In genomic region chr1:65524931-65525296, GRCh38 we compare ENCODE assay signal across 8 cellular contexts.
DNase-seq lines count a peak whose midpoint lies in the region; ATAC-seq and TF ChIP-seq lines count a peak whose summit lies in the region.
"Had no signal": no experiment of that assay in that cellular context is flagged by ENCODE, and none has a peak within 500 bp of the region (broad histone marks: within the 10 kb centered on the region; RNA-seq: fewer than 3 reads in every experiment).

No MANE protein-coding gene starts in this region.

- H3K27ac ChIP-seq in IMR-90 (ENCODE audit: insufficient read depth, low read length), result no peak overlapping the region
- H3K27ac ChIP-seq in spleen, result no peak overlapping the region
- no peak overlapping the region for H3K27ac ChIP-seq in mesendoderm (ENCODE audit: low read depth, low read length)

- DNase-seq in IMR-90 (no peak), astrocyte of the spinal cord (ENCODE audit: low read depth, low spot score) (no peak), kidney epithelial cell (ENCODE audit: low read depth) (no peak), spleen (no peak), mesendoderm (no peak), NCI-H1105 treated with DMSO at 0.1 percent for 48 hours (lab: John Stamatoyannopoulos, UW) (no peak)
- DNase-seq: stimulated activated naive CD4-positive, alpha-beta T cell treated with Interleukin-2 at 50 U/mL for 16 hours had no signal

- H3K23ac ChIP-seq in IMR-90 (ENCODE audit: low read depth, low read length) (no peak overlapping the region), mesendoderm (ENCODE audit: low read length) (no peak overlapping the region)

- CTCF ChIA-PET in IMR-90 (lab: Yijun Ruan, JAX), result interaction anchor here (0.6 kb wide), 1 partner anchor 8 kb away, joined by 3 read pairs; no protein-coding TSS in a partner anchor

- no peak overlapping the region for H3K18ac ChIP-seq in IMR-90 (ENCODE audit: low read depth, low read length)
- no peak overlapping the region for H3K18ac ChIP-seq in mesendoderm (ENCODE audit: low read length)

- no peak overlapping the region for H3K9ac ChIP-seq in IMR-90 (ENCODE audit: low read depth, low read length)
- H3K9ac ChIP-seq in mesendoderm (ENCODE audit: low read length), result no peak overlapping the region

- H3K36me3 ChIP-seq in IMR-90 (ENCODE audit: control insufficient read depth, insufficient read depth, low read length) (no peaks in the 10 kb centered on the region), kidney epithelial cell (ENCODE audit: control insufficient read depth, insufficient read depth, low read length) (no peaks in the 10 kb centered on the region), spleen (no peaks in the 10 kb centered on the region), mesendoderm (ENCODE audit: control insufficient read depth, insufficient read depth, low read length) (no peaks in the 10 kb centered on the region)

- no peak; the same call in 1 of the 2 replicates for ATAC-seq in IMR-90 (ENCODE audit: low read depth)
- no peak for ATAC-seq in GM21717 (IDR thresholded peaks at IDR 0.05; ENCODE audit: unreplicated experiment)

- H2AFZ ChIP-seq in IMR-90 (replicated peaks; ENCODE audit: low read length, poor library complexity), result no peak overlapping the region

- no peak overlapping the region for H2BK20ac ChIP-seq in IMR-90 (ENCODE audit: low read depth, low read length)

- intact Hi-C loops in IMR-90 (cut with micrococcal nuclease), result no loop called here
- intact Hi-C loops in spleen (cut with DNase I; ENCODE audit: low total_unique reads), result no loop called here

- H3K4me2 ChIP-seq in IMR-90 (ENCODE audit: low read depth, low read length), result peak overlapping the region; percentile 82
- H3K4me2 ChIP-seq in mesendoderm (ENCODE audit: low read length), result no peak overlapping the region

- no peak overlapping the region for H3K14ac ChIP-seq in IMR-90 (replicated peaks; ENCODE audit: low read depth, low read length)

- H2BK120ac ChIP-seq in IMR-90 (ENCODE audit: low read depth, low read length) (no peak overlapping the region), mesendoderm (ENCODE audit: low read depth, low read length) (no peak overlapping the region)

- no peaks in the 10 kb centered on the region for H3K9me1 ChIP-seq in IMR-90 (ENCODE audit: insufficient read depth, low read length)

- POLR2A ChIA-PET in IMR-90 (lab: Charles Lee; ENCODE audit: unreplicated experiment), result no interaction called here

- H4K5ac ChIP-seq in IMR-90 (ENCODE audit: low read depth, low read length) (no peak overlapping the region), mesendoderm (ENCODE audit: low read length) (no peak overlapping the region)

- H3K56ac ChIP-seq in IMR-90 (ENCODE audit: extremely low read depth, insufficient read depth, low read length) (no peak overlapping the region), mesendoderm (ENCODE audit: low read length) (no peak overlapping the region)

- no peaks in the 10 kb centered on the region for H3K4me1 ChIP-seq in IMR-90 (ENCODE audit: control insufficient read depth, insufficient read depth, low read length)
- H3K4me1 ChIP-seq in spleen, result peaks cover 0 to 16% (median 6%) of the 10 kb centered on the region in 6 donors
- no peaks in the 10 kb centered on the region for H3K4me1 ChIP-seq in mesendoderm (ENCODE audit: control insufficient read depth, low read depth, low read length)

- no peaks in the 10 kb centered on the region for H3K79me2 ChIP-seq in mesendoderm (ENCODE audit: control insufficient read depth, insufficient read depth, low read length)

- in situ Hi-C loops in IMR-90 (cut with MboI; ENCODE audit: low sequenced_read_pairs), result no loop called here
- in situ Hi-C loops in astrocyte of the spinal cord (cut with HindIII; ENCODE audit: low sequenced_read_pairs), result no loop called here

- H3K4me3 ChIP-seq in IMR-90 (ENCODE audit: insufficient read depth, low read depth, low read length) (peak overlapping the region; percentile 43), astrocyte of the spinal cord (ENCODE audit: low read depth, low read length) (peak overlapping the region; percentile 23), kidney epithelial cell (ENCODE audit: low read depth, low read length) (peak overlapping the region; percentile 48), spleen (peak overlapping the region; percentile 4 to 66 (median 37)), mesendoderm (ENCODE audit: low read length) (no peak overlapping the region)

- no peak for TF ChIP-seq RAD21 in IMR-90 (IDR thresholded peaks at IDR 0.05; ENCODE audit: low read length)

- H4K91ac ChIP-seq in IMR-90 (ENCODE audit: insufficient read depth, low read depth, low read length), result no peak overlapping the region

- BruUV-seq in IMR-90 (replicated peaks; lab: Mats Ljungman, UMichigan), result no TSS peak

- no peaks in the 10 kb centered on the region for H4K20me1 ChIP-seq in IMR-90 (ENCODE audit: insufficient read depth, low read length)

- peaks cover 37% of the 10 kb centered on the region for H3K27me3 ChIP-seq in IMR-90 (ENCODE audit: control insufficient read depth, insufficient read depth, low read length)
- H3K27me3 ChIP-seq in kidney epithelial cell (ENCODE audit: control insufficient read depth, insufficient read depth, low read length), result peaks cover 15% of the 10 kb centered on the region
- peaks cover 0 to 58% (median 26%) of the 10 kb centered on the region in 7 donors for H3K27me3 ChIP-seq in spleen (replicated peaks in 1 of 7)
- peaks cover 31% of the 10 kb centered on the region for H3K27me3 ChIP-seq in mesendoderm (ENCODE audit: insufficient read depth, low read length, poor library complexity)

- H3K79me1 ChIP-seq in IMR-90 (ENCODE audit: low read depth in 1 of 2, low read length in 2 of 2) (no peaks in the 10 kb centered on the region), mesendoderm (ENCODE audit: low read length) (no peaks in the 10 kb centered on the region)

- H2BK15ac ChIP-seq in IMR-90 (ENCODE audit: low read depth, low read length) (no peak overlapping the region), mesendoderm (replicated peaks; ENCODE audit: low read depth) (no peak overlapping the region)

- 35% methylated on average over 4 of the region's 6 CpGs; no CpG with 5 or more reads in 1 of the 2 experiments for WGBS in IMR-90 (ENCODE audit: extremely low coverage in 2 of 2, insufficient read length in 1 of 2), 2 experiments
- 19 to 35% (median 23%) methylated on average over 5 to 6 of the region's 6 CpGs for WGBS in spleen, 5 donors
- no CpG with 5 or more reads among the region's 6 CpGs for WGBS in mesendoderm (ENCODE audit: extremely low coverage, insufficient coverage, low lambda C conversion rate)

- no peak for TF ChIP-seq POLR2A in IMR-90 (IDR thresholded peaks at IDR 0.05; ENCODE audit: low read depth, low read length)
- no peak for TF ChIP-seq POLR2A in spleen (IDR thresholded peaks at IDR 0.05)

- H2AK5ac ChIP-seq in IMR-90 (ENCODE audit: low read depth, low read length) (no peak overlapping the region), mesendoderm (ENCODE audit: low read length) (no peak overlapping the region)

- dilution Hi-C loops in IMR-90 (cut with HindIII; ENCODE audit: low sequenced_read_pairs, unreplicated experiment), result no loop called here

- H4K8ac ChIP-seq in IMR-90 (ENCODE audit: low read depth in 2 of 2, low read length in 2 of 2), result no peak overlapping the region
- no peak overlapping the region for H4K8ac ChIP-seq in mesendoderm (ENCODE audit: low read depth, low read length)

- TF ChIP-seq CTCF in IMR-90 (conservative IDR thresholded peaks at IDR 0.05; ENCODE audit: low read depth, low read length), result no peak
- no peak for TF ChIP-seq CTCF in astrocyte of the spinal cord (IDR thresholded peaks at IDR 0.05; ENCODE audit: low read depth, low read length)
- no peak for TF ChIP-seq CTCF in kidney epithelial cell (IDR thresholded peaks at IDR 0.05; ENCODE audit: insufficient read depth, low read length, poor library complexity, severe bottlenecking)
- no peak for TF ChIP-seq CTCF in spleen (IDR thresholded peaks at IDR 0.05 in 8 of 11, conservative IDR thresholded peaks at IDR 0.05 in 3 of 11)

- H2BK5ac ChIP-seq in IMR-90 (ENCODE audit: low read depth, low read length, poor library complexity, severe bottlenecking) (no peak overlapping the region), mesendoderm (ENCODE audit: low read length) (no peak overlapping the region)

- H3K9me3 ChIP-seq in IMR-90 (ENCODE audit: control insufficient read depth, insufficient read depth, low read length), result no peaks in the 10 kb centered on the region
- H3K9me3 ChIP-seq in spleen, result no peaks in the 10 kb centered on the region

- H3K4ac ChIP-seq in IMR-90 (ENCODE audit: low read depth, low read length), result no peak overlapping the region
- no peak overlapping the region for H3K4ac ChIP-seq in mesendoderm (ENCODE audit: low read depth, low read length)

- H2AK9ac ChIP-seq in IMR-90 (replicated peaks; ENCODE audit: low read depth, low read length, poor library complexity), result no peak overlapping the region

TF ChIP-seq in IMR-90, 13 proteins besides CTCF, POLR2A, EP300 and RAD21:
- TF ChIP-seq MAFK (IDR thresholded peaks at IDR 0.05; ENCODE audit: low read depth, low read length) (no peak), MAZ (IDR thresholded peaks at IDR 0.05; ENCODE audit: borderline replicate concordance, low read depth, low read length) (no peak), USF2 (IDR thresholded peaks at IDR 0.05; ENCODE audit: low read depth, low read length) (no peak)
